In genomic region chr11:8807544-8808225, GRCh38 we compare ENCODE assay signal across 1 cellular context.
TF ChIP-seq lines count a peak whose summit lies in the region.

No MANE protein-coding gene starts in this region.

TF ChIP-seq in liver, 16 proteins besides CTCF, POLR2A, EP300 and RAD21 (continued from another document):
- TF ChIP-seq, protein P1, sequence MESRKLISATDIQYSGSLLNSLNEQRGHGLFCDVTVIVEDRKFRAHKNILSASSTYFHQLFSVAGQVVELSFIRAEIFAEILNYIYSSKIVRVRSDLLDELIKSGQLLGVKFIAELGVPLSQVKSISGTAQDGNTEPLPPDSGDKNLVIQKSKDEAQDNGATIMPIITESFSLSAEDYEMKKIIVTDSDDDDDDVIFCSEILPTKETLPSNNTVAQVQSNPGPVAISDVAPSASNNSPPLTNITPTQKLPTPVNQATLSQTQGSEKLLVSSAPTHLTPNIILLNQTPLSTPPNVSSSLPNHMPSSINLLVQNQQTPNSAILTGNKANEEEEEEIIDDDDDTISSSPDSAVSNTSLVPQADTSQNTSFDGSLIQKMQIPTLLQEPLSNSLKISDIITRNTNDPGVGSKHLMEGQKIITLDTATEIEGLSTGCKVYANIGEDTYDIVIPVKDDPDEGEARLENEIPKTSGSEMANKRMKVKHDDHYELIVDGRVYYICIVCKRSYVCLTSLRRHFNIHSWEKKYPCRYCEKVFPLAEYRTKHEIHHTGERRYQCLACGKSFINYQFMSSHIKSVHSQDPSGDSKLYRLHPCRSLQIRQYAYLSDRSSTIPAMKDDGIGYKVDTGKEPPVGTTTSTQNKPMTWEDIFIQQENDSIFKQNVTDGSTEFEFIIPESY (IDR thresholded peaks at IDR 0.05), result no peak
